In genomic region chr7:148264933-148265557, GRCh38 we compare ENCODE assay signal across 8 cellular contexts.
DNase-seq lines count a peak whose midpoint lies in the region; ATAC-seq and TF ChIP-seq lines count a peak whose summit lies in the region.

No MANE protein-coding gene starts in this region.

- no peak overlapping the region for H3K4me3 ChIP-seq in dorsolateral prefrontal cortex

- no peak overlapping the region for H3K4me3 Mint-ChIP-seq in osteocyte (ENCODE audit: unreplicated experiment)

- H3K27me3 Mint-ChIP-seq in osteocyte (ENCODE audit: unreplicated experiment) = peaks cover 6% of the 10 kb centered on the region

- H3K27ac Mint-ChIP-seq in osteocyte (ENCODE audit: unreplicated experiment) = no peak overlapping the region

- peaks cover 5% of the 10 kb centered on the region for H3K4me1 Mint-ChIP-seq in osteocyte (ENCODE audit: unreplicated experiment)

- DNase-seq in stimulated activated CD4-positive, alpha-beta T cell treated with anti-CD3 and anti-CD28 coated beads, Interleukin-1b, Interleukin-23, amount 100 ng/mL, for 48 hours = peak; percentile 8
- DNase-seq in stimulated activated CD4-positive, alpha-beta T cell treated with anti-CD3 and anti-CD28 coated beads, Interleukin-12 subunit alpha, Interleukin-12 subunit beta, amount 100 ng/mL, for 4 hours = no peak
- DNase-seq in NCI-H774 (lab: John Stamatoyannopoulos, UW) (peak; percentile 39), dorsolateral prefrontal cortex (peak in 2 of 10 donors; percentile 42 to 43), osteocyte (ENCODE audit: extremely low spot score, unreplicated experiment) (no peak)

- H3K27me3 ChIP-seq in dorsolateral prefrontal cortex = no peaks in the 10 kb centered on the region

- H3K27ac ChIP-seq in dorsolateral prefrontal cortex = no peak overlapping the region

- intact Hi-C loops in dorsolateral prefrontal cortex (cut with DNase I) = loop anchor here (5.0 to 10.0 kb wide), 4 partner anchors 120 to 702 kb away; no protein-coding TSS in a partner anchor

- ATAC-seq in HG03354 (IDR thresholded peaks at IDR 0.05; ENCODE audit: poor library complexity, severe bottlenecking, unreplicated experiment) (peak; percentile 74), HG02678 (IDR thresholded peaks at IDR 0.05; ENCODE audit: unreplicated experiment) (no peak), HG03045 (IDR thresholded peaks at IDR 0.05; ENCODE audit: unreplicated experiment) (no peak)

- no peaks in the 10 kb centered on the region for H3K9me3 Mint-ChIP-seq in osteocyte (ENCODE audit: unreplicated experiment)

- TF ChIP-seq CTCF in dorsolateral prefrontal cortex (IDR thresholded peaks at IDR 0.05 in 54 of 56, conservative IDR thresholded peaks at IDR 0.05 in 2 of 56; ENCODE audit: low read depth in 1 of 56, partially characterized antibody in 56 of 56) (peak; percentile 36 to 82 (median 69)), osteocyte (IDR thresholded peaks at IDR 0.05) (peak; percentile 69)

- no peaks in the 10 kb centered on the region for H3K36me3 Mint-ChIP-seq in osteocyte (ENCODE audit: unreplicated experiment)

Comparison
In these comparisons a context has a peak if more than half of its experiments do, and no peak if none do; other contexts are left out.
1. DNase-seq: peak in stimulated activated CD4-positive, alpha-beta T cell treated with anti-CD3 and anti-CD28 coated beads, Interleukin-1b, Interleukin-23, amount 100 ng/mL, for 48 hours (single experiment) and NCI-H774 (single experiment); none in stimulated activated CD4-positive, alpha-beta T cell treated with anti-CD3 and anti-CD28 coated beads, Interleukin-12 subunit alpha, Interleukin-12 subunit beta, amount 100 ng/mL, for 4 hours (single experiment) and osteocyte (single experiment).